ENCODE assay signal across 16 cellular contexts in genomic region chr1:37755290-37755689, GRCh38. TPM values are rescaled to one million over a fixed set of nuclear protein-coding genes. Genes with fewer than 3 reads are reported as not detected.
A peak's percentile ranks its signal among the peaks of the same experiment; 100 is the strongest.
DNase-seq lines count a peak whose midpoint lies in the region; ATAC-seq and TF ChIP-seq lines count a peak whose summit lies in the region.
"Had no signal": no experiment of that assay in that cellular context is flagged by ENCODE, and none has a peak within 500 bp of the region (broad histone marks: within the 10 kb centered on the region; RNA-seq: fewer than 3 reads in every experiment).

No MANE protein-coding gene starts in this region.

- peak; percentile 89 for ATAC-seq in activated naive CD8-positive, alpha-beta T cell treated with anti-CD3 and anti-CD28 coated beads, Interleukin-2, amount 50 U/mL, for 24 hours
- ATAC-seq: gastroesophageal sphincter had no signal

- DNase-seq in activated T-cell treated with anti-CD3 and anti-CD28 coated beads, Interleukin-2, amount 50 U/mL, for 24 hours: no peak
- DNase-seq in activated T-cell treated with anti-CD3 and anti-CD28 coated beads, Interleukin-2, amount 50 U/mL, for 1 hour: no peak
- DNase-seq in GM13977 (ENCODE audit: low spot score): peak; percentile 65
- peak; percentile 27 for DNase-seq in activated naive CD8-positive, alpha-beta T cell treated with anti-CD3 and anti-CD28 coated beads, Interleukin-2, amount 50 U/mL, for 24 hours
- peak; percentile 38 to 44 for DNase-seq in stimulated activated CD4-positive, alpha-beta T cell treated with anti-CD3 and anti-CD28 coated beads, Interleukin-2, amount 100 ng/mL, for 24 hours
- no peak for DNase-seq in endothelial cell (ENCODE audit: low spot score)
- DNase-seq in osteocyte (ENCODE audit: extremely low spot score, unreplicated experiment): no peak
- DNase-seq in cerebellum (ENCODE audit: low spot score): no peak
- DNase-seq: activated gamma-delta T cell treated with Interleukin-2 at 50 U/mL for 16 hours, immature natural killer cell, IMR-90, NCI-H1092 treated with DMSO at 0.1 percent for 48 hours, NCI-H345, PC-9, uterus had no signal

- H3K27me3 Mint-ChIP-seq in activated T-cell treated with anti-CD3 and anti-CD28 coated beads, Interleukin-2, amount 50 U/mL, for 24 hours: peaks cover 46% of the 10 kb centered on the region
- H3K27me3 Mint-ChIP-seq in activated naive CD8-positive, alpha-beta T cell treated with anti-CD3 and anti-CD28 coated beads, Interleukin-2, amount 50 U/mL, for 24 hours: peaks cover 43% of the 10 kb centered on the region
- H3K27me3 Mint-ChIP-seq in endothelial cell (ENCODE audit: unreplicated experiment) (peaks cover 15% of the 10 kb centered on the region), osteocyte (ENCODE audit: unreplicated experiment) (peaks cover 40% of the 10 kb centered on the region)

- no peak overlapping the region for H3K4me3 Mint-ChIP-seq in activated T-cell treated with anti-CD3 and anti-CD28 coated beads, Interleukin-2, amount 50 U/mL, for 24 hours
- no peak overlapping the region for H3K4me3 Mint-ChIP-seq in activated naive CD8-positive, alpha-beta T cell treated with anti-CD3 and anti-CD28 coated beads, Interleukin-2, amount 50 U/mL, for 24 hours
- H3K4me3 Mint-ChIP-seq in endothelial cell (ENCODE audit: unreplicated experiment) (no peak overlapping the region), osteocyte (ENCODE audit: unreplicated experiment) (no peak overlapping the region)

- H3K9me3 Mint-ChIP-seq in activated T-cell treated with anti-CD3 and anti-CD28 coated beads, Interleukin-2, amount 50 U/mL, for 24 hours: no peaks in the 10 kb centered on the region
- H3K9me3 Mint-ChIP-seq in activated naive CD8-positive, alpha-beta T cell treated with anti-CD3 and anti-CD28 coated beads, Interleukin-2, amount 50 U/mL, for 24 hours: no peaks in the 10 kb centered on the region
- no peaks in the 10 kb centered on the region for H3K9me3 Mint-ChIP-seq in endothelial cell (ENCODE audit: unreplicated experiment)
- no peaks in the 10 kb centered on the region for H3K9me3 Mint-ChIP-seq in osteocyte (ENCODE audit: unreplicated experiment)
- H3K9me3 Mint-ChIP-seq: immature natural killer cell had no signal

- in situ Hi-C loops in GM13977 (cut with MboI; ENCODE audit: low pct_unique_long_range_greater_than_20kb, low sequenced_read_pairs, unreplicated experiment): no loop called here

- no peaks in the 10 kb centered on the region for H3K36me3 Mint-ChIP-seq in activated T-cell treated with anti-CD3 and anti-CD28 coated beads, Interleukin-2, amount 50 U/mL, for 24 hours (ENCODE audit: low read depth)
- H3K36me3 Mint-ChIP-seq in activated naive CD8-positive, alpha-beta T cell treated with anti-CD3 and anti-CD28 coated beads, Interleukin-2, amount 50 U/mL, for 24 hours (ENCODE audit: low read depth): no peaks in the 10 kb centered on the region
- H3K36me3 Mint-ChIP-seq in endothelial cell (ENCODE audit: low read depth, unreplicated experiment) (peaks cover 3% of the 10 kb centered on the region), osteocyte (ENCODE audit: unreplicated experiment) (no peaks in the 10 kb centered on the region)
- H3K36me3 Mint-ChIP-seq: immature natural killer cell had no signal

- peak overlapping the region; percentile 51 for H3K27ac Mint-ChIP-seq in activated T-cell treated with anti-CD3 and anti-CD28 coated beads, Interleukin-2, amount 50 U/mL, for 24 hours
- no peak overlapping the region for H3K27ac Mint-ChIP-seq in activated naive CD8-positive, alpha-beta T cell treated with anti-CD3 and anti-CD28 coated beads, Interleukin-2, amount 50 U/mL, for 24 hours
- H3K27ac Mint-ChIP-seq in endothelial cell (ENCODE audit: unreplicated experiment) (no peak overlapping the region), osteocyte (ENCODE audit: unreplicated experiment) (no peak overlapping the region)
- H3K27ac Mint-ChIP-seq: immature natural killer cell had no signal

- H3K4me1 Mint-ChIP-seq in activated T-cell treated with anti-CD3 and anti-CD28 coated beads, Interleukin-2, amount 50 U/mL, for 24 hours (ENCODE audit: low read depth): peaks cover 26% of the 10 kb centered on the region
- peaks cover 27% of the 10 kb centered on the region for H3K4me1 Mint-ChIP-seq in activated naive CD8-positive, alpha-beta T cell treated with anti-CD3 and anti-CD28 coated beads, Interleukin-2, amount 50 U/mL, for 24 hours
- H3K4me1 Mint-ChIP-seq in endothelial cell (ENCODE audit: unreplicated experiment) (peaks cover 6% of the 10 kb centered on the region), osteocyte (ENCODE audit: unreplicated experiment) (peaks cover 4% of the 10 kb centered on the region)

- no peak for TF ChIP-seq CTCF in GM13977 (IDR thresholded peaks at IDR 0.05; ENCODE audit: extremely low read depth, insufficient read depth, missing control alignments)
- no peak for TF ChIP-seq CTCF in endothelial cell (IDR thresholded peaks at IDR 0.05; ENCODE audit: unreplicated experiment)
- no peak for TF ChIP-seq CTCF in osteocyte (IDR thresholded peaks at IDR 0.05)

RNA-seq across cellular contexts. Expression of gene EPHA10, which starts 9.6 kb away (rescaled TPM):
- 0.13 TPM for total RNA-seq in endothelial cell (ENCODE audit: unreplicated experiment)
- not detected in 2 replicates for total RNA-seq in osteocyte
- total RNA-seq in cerebellum: 8.8 TPM
- total RNA-seq: IMR-90 had no signal

RNA-seq across cellular contexts. Expression of gene MANEAL, which starts 38.4 kb away (rescaled TPM):
- total RNA-seq in endothelial cell (ENCODE audit: unreplicated experiment): 0.36 TPM
- total RNA-seq in osteocyte: 5.2 TPM in 2 replicates
- total RNA-seq in cerebellum: 23.2 TPM

RNA-seq across cellular contexts. Expression of gene C1orf122, which starts 52.3 kb away (rescaled TPM):
- total RNA-seq in endothelial cell (ENCODE audit: unreplicated experiment) (29.4 TPM), osteocyte (55.0 and 57.0 TPM in 2 replicates), cerebellum (8.3 TPM)

RNA-seq across cellular contexts. Expression of gene YRDC, which starts 52.7 kb away (rescaled TPM):
- total RNA-seq in endothelial cell (ENCODE audit: unreplicated experiment) (11.9 TPM), osteocyte (12.7 and 14.3 TPM in 2 replicates), cerebellum (6.4 TPM)

Comparison
In these comparisons a context has a peak if more than half of its experiments do, and no peak if none do; other contexts are left out.
1. DNase-seq: peak in GM13977 (single experiment), activated naive CD8-positive, alpha-beta T cell treated with anti-CD3 and anti-CD28 coated beads, Interleukin-2, amount 50 U/mL, for 24 hours (single experiment) and stimulated activated CD4-positive, alpha-beta T cell treated with anti-CD3 and anti-CD28 coated beads, Interleukin-2, amount 100 ng/mL, for 24 hours (2 of 2); none in activated T-cell treated with anti-CD3 and anti-CD28 coated beads, Interleukin-2, amount 50 U/mL, for 24 hours (single experiment), activated T-cell treated with anti-CD3 and anti-CD28 coated beads, Interleukin-2, amount 50 U/mL, for 1 hour (single experiment), endothelial cell (single experiment), osteocyte (single experiment) and cerebellum (single experiment).